ENCODE assay signal across 8 cellular contexts in the genomic region with DNA sequence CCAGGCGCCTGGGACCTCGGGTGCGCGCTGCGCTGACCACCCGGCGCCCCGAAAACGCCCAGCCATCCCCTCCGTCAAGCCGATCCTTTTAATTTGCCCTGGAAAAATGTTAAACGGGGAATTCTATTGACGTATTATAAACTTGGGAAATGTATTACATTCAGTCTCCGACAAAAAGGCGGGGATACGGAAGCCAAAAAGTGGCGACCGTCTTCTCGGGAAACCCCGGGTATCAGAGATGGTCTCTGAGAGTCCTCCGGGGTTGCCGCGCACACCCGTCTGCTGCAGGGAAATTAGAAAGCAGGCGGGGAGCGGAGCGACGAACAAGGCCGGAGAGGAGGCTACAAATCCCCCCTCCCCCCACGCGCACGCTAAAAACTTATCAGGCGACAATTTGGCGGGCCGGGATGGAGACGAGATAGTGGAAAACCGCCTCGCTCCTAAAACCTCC. TPM values are rescaled to one million over a fixed set of nuclear protein-coding genes. Genes with fewer than 3 reads are reported as not detected.
DNase-seq lines count a peak whose midpoint lies in the region; ATAC-seq and TF ChIP-seq lines count a peak whose summit lies in the region.

No MANE protein-coding gene starts in this region.

- H3K9ac ChIP-seq in HUES48 (ENCODE audit: low read depth, low read length), result peak overlapping the region; percentile 98

- peaks cover 5% of the 10 kb centered on the region for H3K4me1 Mint-ChIP-seq in central memory CD8-positive, alpha-beta T cell

- H3K36me3 ChIP-seq in ACC112 (ENCODE audit: insufficient read depth, low read length) (no peaks in the 10 kb centered on the region), HUES48 (ENCODE audit: control insufficient read depth, insufficient read depth, low read length) (peaks cover 15% of the 10 kb centered on the region), mucosa of descending colon (ENCODE audit: low read depth) (no peaks in the 10 kb centered on the region), HAP-1 (replicated peaks) (no peaks in the 10 kb centered on the region; the same call in 1 of the 2 replicates)

- in situ Hi-C loops in HAP-1 (cut with MboI; ENCODE audit: low sequenced_read_pairs), result no loop called here

- H3K4me3 ChIP-seq in ACC112 (ENCODE audit: low read depth, low read length) (peak overlapping the region; percentile 74), HUES48 (ENCODE audit: low read depth, low read length) (peak overlapping the region; percentile 74), mucosa of descending colon (no peak overlapping the region), HAP-1 (no peak overlapping the region)

- H3K79me2 ChIP-seq in ACC112 (ENCODE audit: control insufficient read depth, insufficient read depth, low read length, unreplicated experiment), result no peaks in the 10 kb centered on the region

- H3K9me3 Mint-ChIP-seq in central memory CD8-positive, alpha-beta T cell, result no peaks in the 10 kb centered on the region

- intact Hi-C loops in mucosa of descending colon (cut with DNase I, micrococcal nuclease), result loop anchor here in 1 of 2 donors (10.0 kb wide), 1 partner anchor 426 kb away; no protein-coding TSS in a partner anchor

- H3K9me3 ChIP-seq in HUES48 (ENCODE audit: control insufficient read depth, insufficient read depth, low read length) (no peaks in the 10 kb centered on the region), mucosa of descending colon (no peaks in the 10 kb centered on the region), HAP-1 (no peaks in the 10 kb centered on the region)

- DNase-seq in central memory CD8-positive, alpha-beta T cell (ENCODE audit: low spot score in 2 of 2), result no peak
- DNase-seq in mucosa of descending colon (no peak), iPS-NIHi7 (ENCODE audit: extremely low spot score) (no peak), HAP-1 (ENCODE audit: low spot score in 2 of 2) (no peak)

- peak overlapping the region; percentile 75 for H3K4me3 Mint-ChIP-seq in central memory CD8-positive, alpha-beta T cell

- H3K27me3 Mint-ChIP-seq in central memory CD8-positive, alpha-beta T cell, result peaks cover 71% of the 10 kb centered on the region

- ATAC-seq in central memory CD8-positive, alpha-beta T cell (replicated peaks; ENCODE audit: extremely low read depth, poor library complexity, severe bottlenecking), result no peak
- peak; percentile 32 for ATAC-seq in mucosa of descending colon
- no peak for ATAC-seq in HG03139 (IDR thresholded peaks at IDR 0.05; ENCODE audit: unreplicated experiment)
- no peak for ATAC-seq in HG03108 (IDR thresholded peaks at IDR 0.05; ENCODE audit: unreplicated experiment)

- TF ChIP-seq CTCF in mucosa of descending colon (IDR thresholded peaks at IDR 0.05), result no peak

- H3K27ac ChIP-seq in ACC112 (ENCODE audit: low read depth, low read length) (no peak overlapping the region), HUES48 (ENCODE audit: low read depth, low read length) (peak overlapping the region; percentile 99)

- H3K36me3 Mint-ChIP-seq in central memory CD8-positive, alpha-beta T cell (ENCODE audit: insufficient read depth), result peaks cover 2% of the 10 kb centered on the region

- H3K4me1 ChIP-seq in ACC112 (ENCODE audit: control insufficient read depth, insufficient read depth, low read length, unreplicated experiment) (no peaks in the 10 kb centered on the region), HUES48 (ENCODE audit: control insufficient read depth, insufficient read depth, low read length) (peaks cover 37% of the 10 kb centered on the region), mucosa of descending colon (ENCODE audit: low read depth) (peaks cover 10% of the 10 kb centered on the region), HAP-1 (peaks cover 59% of the 10 kb centered on the region)

- H3K27ac Mint-ChIP-seq in central memory CD8-positive, alpha-beta T cell (ENCODE audit: low read depth), result no peak overlapping the region

- H2AFZ ChIP-seq in ACC112 (ENCODE audit: low read length, unreplicated experiment), result peak overlapping the region; percentile 88

- peaks cover 46% of the 10 kb centered on the region for H3K27me3 ChIP-seq in ACC112 (ENCODE audit: insufficient read depth, low read length)
- no peaks in the 10 kb centered on the region for H3K27me3 ChIP-seq in HUES48 (ENCODE audit: control insufficient read depth, insufficient read depth, low read length)
- no peaks in the 10 kb centered on the region for H3K27me3 ChIP-seq in HAP-1 (ENCODE audit: low read depth)

RNA-seq across cellular contexts. Expression of a gene that starts 1.5 kb away (rescaled TPM):
- under 1 TPM in 2 of 3 donors, not detected in 1; 0.05 to 0.41 TPM for total RNA-seq in mucosa of descending colon

RNA-seq across cellular contexts. Expression of a gene that starts 32.6 kb away (rescaled TPM):
- 100 to 1,000 TPM in 1 of 3 donors, 10 to 100 TPM in 2; 54.0 to 102 (median 59.4) TPM for total RNA-seq in mucosa of descending colon

Comparison
In these comparisons a context has a peak if more than half of its experiments do, and no peak if none do; other contexts are left out.
1. H3K4me3 ChIP-seq: peak in ACC112 (single experiment) and HUES48 (single experiment); none in mucosa of descending colon (single experiment) and HAP-1 (single experiment).